In the genomic region with DNA sequence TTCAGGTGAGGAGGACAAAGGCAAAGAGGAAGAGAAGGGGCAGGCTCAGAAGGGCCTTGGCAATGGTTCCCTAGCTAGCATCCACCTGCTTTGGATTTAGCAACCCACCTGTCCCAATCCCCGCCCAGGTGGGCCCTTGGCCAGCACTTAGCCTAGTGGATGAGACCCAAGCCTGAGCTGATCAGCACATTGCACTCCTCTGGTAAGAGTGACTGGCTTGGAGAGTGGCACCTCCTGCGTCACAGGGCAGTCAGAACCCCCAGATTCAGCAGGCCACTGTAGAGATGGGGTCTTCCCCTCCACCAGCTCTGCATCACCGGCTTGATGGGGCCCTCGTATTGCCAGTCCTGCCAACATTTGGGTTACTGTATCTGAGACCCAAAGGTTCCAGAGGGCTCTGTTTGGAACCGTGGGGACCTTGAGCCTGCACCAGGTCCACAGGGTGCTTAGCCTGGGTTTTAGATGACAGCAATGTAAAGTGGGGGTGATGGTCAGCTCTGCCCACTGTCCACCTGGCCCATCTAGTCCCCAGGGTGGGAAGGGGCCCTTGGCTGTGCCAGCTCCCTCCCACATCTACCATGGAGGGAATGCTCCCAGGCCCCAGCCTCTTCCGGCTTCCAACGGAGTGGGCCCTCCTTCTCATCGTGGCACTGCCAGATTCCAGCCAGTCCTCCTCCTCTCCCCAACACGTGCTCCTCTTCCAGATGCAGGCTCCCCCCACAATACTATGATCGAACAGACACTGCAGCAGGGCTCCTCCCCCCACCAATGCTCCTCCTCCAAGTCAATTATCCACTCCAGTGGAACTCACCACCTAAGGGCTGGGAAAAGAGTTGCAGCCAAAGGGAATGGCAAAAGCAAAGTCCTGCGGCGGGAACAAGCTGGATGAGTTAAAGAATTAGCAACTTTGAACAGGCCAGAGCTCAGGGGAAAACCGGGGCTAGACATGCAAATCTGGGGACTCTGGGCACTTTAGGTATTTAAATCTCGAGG, we compare ENCODE assay signal across 23 cellular contexts. TPM values are rescaled to one million over a fixed set of nuclear protein-coding genes. Genes with fewer than 3 reads are reported as not detected.
DNase-seq lines count a peak whose midpoint lies in the region; ATAC-seq and TF ChIP-seq lines count a peak whose summit lies in the region.
"Had no signal": no experiment of that assay in that cellular context is flagged by ENCODE, and none has a peak within 500 bp of the region (broad histone marks: within the 10 kb centered on the region; RNA-seq: fewer than 3 reads in every experiment).

No MANE protein-coding gene starts in this region.

- no peaks in the 10 kb centered on the region for H3K9me3 Mint-ChIP-seq in GM23338
- H3K9me3 Mint-ChIP-seq in osteocyte (ENCODE audit: unreplicated experiment): no peaks in the 10 kb centered on the region
- H3K9me3 Mint-ChIP-seq in effector memory CD8-positive, alpha-beta T cell: no peaks in the 10 kb centered on the region
- H3K9me3 Mint-ChIP-seq: CD8-positive, alpha-beta T cell had no signal

- H3K9me3 ChIP-seq in Panc1 (ENCODE audit: control insufficient read depth, insufficient read depth, low read depth, low read length) (no peaks in the 10 kb centered on the region), left ventricle myocardium inferior (replicated peaks) (no peaks in the 10 kb centered on the region)
- H3K9me3 ChIP-seq: BLaER1 treated with 17β-estradiol and CSF1 and Interleukin-3, amounts not matched to agents 10 nM and 100 nM had no signal

- H3K27me3 ChIP-seq in GM23338 (ENCODE audit: insufficient read depth) (peaks cover 22% of the 10 kb centered on the region), Panc1 (ENCODE audit: control insufficient read depth, insufficient read depth, low read length) (no peaks in the 10 kb centered on the region), left ventricle myocardium inferior (ENCODE audit: low read depth) (peaks cover 53% of the 10 kb centered on the region)
- H3K27me3 ChIP-seq: BLaER1 treated with 17β-estradiol and CSF1 and Interleukin-3, amounts not matched to agents 10 nM and 100 nM had no signal

- no peak overlapping the region for H3K27ac ChIP-seq in GM23338 (ENCODE audit: low read depth)
- H3K27ac ChIP-seq in Panc1 (ENCODE audit: low read length): no peak overlapping the region
- H3K27ac ChIP-seq in left ventricle myocardium inferior (replicated peaks): no peak overlapping the region
- H3K27ac ChIP-seq: 22Rv1; BLaER1 treated with 17β-estradiol and CSF1 and Interleukin-3, amounts not matched to agents 10 nM and 100 nM; HL-60; KMS-11 had no signal

- no peak overlapping the region; the same call in 1 of the 2 replicates for H3K4me3 ChIP-seq in GM23338
- no peak overlapping the region for H3K4me3 ChIP-seq in Panc1 (ENCODE audit: low read depth in 2 of 2, low read length in 2 of 2)
- no peak overlapping the region for H3K4me3 ChIP-seq in left ventricle myocardium inferior
- H3K4me3 ChIP-seq: BLaER1 treated with 17β-estradiol and CSF1 and Interleukin-3, amounts not matched to agents 10 nM and 100 nM had no signal

- H4K20me1 ChIP-seq in GM23338 (replicated peaks; ENCODE audit: insufficient read depth): peaks cover 7% of the 10 kb centered on the region
- H4K20me1 ChIP-seq: BLaER1 treated with 17β-estradiol and CSF1 and Interleukin-3, amounts not matched to agents 10 nM and 100 nM had no signal

- H2AFZ ChIP-seq in GM23338: no peak overlapping the region

- intact Hi-C loops in Panc1 (cut with micrococcal nuclease; ENCODE audit: unreplicated experiment): no loop called here
- intact Hi-C loops in left ventricle myocardium inferior (cut with micrococcal nuclease): no loop called here

- H3K4me1 ChIP-seq in GM23338 (ENCODE audit: insufficient read depth) (peaks cover 4% of the 10 kb centered on the region; the same call in 1 of the 2 replicates), Panc1 (ENCODE audit: control insufficient read depth, insufficient read depth, low read length) (no peaks in the 10 kb centered on the region), left ventricle myocardium inferior (no peaks in the 10 kb centered on the region)
- H3K4me1 ChIP-seq: BLaER1 treated with 17β-estradiol and CSF1 and Interleukin-3, amounts not matched to agents 10 nM and 100 nM had no signal

- no TSS peak for BruUV-seq in Panc1 (replicated peaks; lab: Mats Ljungman, UMichigan)

- no peak overlapping the region for H3K27ac Mint-ChIP-seq in GM23338
- no peak overlapping the region for H3K27ac Mint-ChIP-seq in osteocyte (ENCODE audit: unreplicated experiment)
- no peak overlapping the region for H3K27ac Mint-ChIP-seq in effector memory CD8-positive, alpha-beta T cell
- H3K27ac Mint-ChIP-seq: CD8-positive, alpha-beta T cell had no signal

- H3K4me3 Mint-ChIP-seq in GM23338 (no peak overlapping the region), osteocyte (ENCODE audit: unreplicated experiment) (no peak overlapping the region)
- H3K4me3 Mint-ChIP-seq in effector memory CD8-positive, alpha-beta T cell: no peak overlapping the region
- H3K4me3 Mint-ChIP-seq: CD8-positive, alpha-beta T cell had no signal

- H3K36me3 Mint-ChIP-seq in GM23338 (ENCODE audit: low read depth) (no peaks in the 10 kb centered on the region), osteocyte (ENCODE audit: unreplicated experiment) (no peaks in the 10 kb centered on the region)
- no peaks in the 10 kb centered on the region for H3K36me3 Mint-ChIP-seq in effector memory CD8-positive, alpha-beta T cell (ENCODE audit: insufficient read depth)
- H3K36me3 Mint-ChIP-seq: CD8-positive, alpha-beta T cell had no signal

- H3K4me1 Mint-ChIP-seq in GM23338 (peaks cover 7% of the 10 kb centered on the region; the same call in 2 of the 3 replicates), osteocyte (ENCODE audit: unreplicated experiment) (no peaks in the 10 kb centered on the region)
- peaks cover 0 to 2% of the 10 kb centered on the region in 2 donors for H3K4me1 Mint-ChIP-seq in effector memory CD8-positive, alpha-beta T cell (ENCODE audit: low read depth in 2 of 2)

- no peaks in the 10 kb centered on the region for H3K36me3 ChIP-seq in GM23338 (ENCODE audit: insufficient read depth)
- H3K36me3 ChIP-seq in Panc1 (ENCODE audit: control insufficient read depth, insufficient read depth, low read length): no peaks in the 10 kb centered on the region
- H3K36me3 ChIP-seq in left ventricle myocardium inferior: no peaks in the 10 kb centered on the region
- H3K36me3 ChIP-seq: BLaER1 treated with 17β-estradiol and CSF1 and Interleukin-3, amounts not matched to agents 10 nM and 100 nM had no signal

- CTCF ChIA-PET in Panc1 (lab: Charles Lee): no interaction called here

- H3K79me2 ChIP-seq in GM23338 (replicated peaks; ENCODE audit: insufficient read depth): no peaks in the 10 kb centered on the region

- H3K4me2 ChIP-seq in GM23338: no peak overlapping the region
- H3K4me2 ChIP-seq: BLaER1 treated with 17β-estradiol and CSF1 and Interleukin-3, amounts not matched to agents 10 nM and 100 nM; KMS-11 had no signal

- no peaks in the 10 kb centered on the region for H3K9me2 ChIP-seq in GM23338 (ENCODE audit: insufficient read depth)

- H3K27me3 Mint-ChIP-seq in GM23338 (ENCODE audit: insufficient read depth, low read depth, poor library complexity): peaks cover 28% of the 10 kb centered on the region
- peaks cover 31% of the 10 kb centered on the region for H3K27me3 Mint-ChIP-seq in osteocyte (ENCODE audit: unreplicated experiment)
- peaks cover 29 to 50% of the 10 kb centered on the region in 2 donors for H3K27me3 Mint-ChIP-seq in effector memory CD8-positive, alpha-beta T cell

- TF ChIP-seq CTCF in GM23338 (conservative IDR thresholded peaks at IDR 0.05; ENCODE audit: low read depth in 2 of 2) (no peak), Panc1 (IDR thresholded peaks at IDR 0.05) (no peak), osteocyte (IDR thresholded peaks at IDR 0.05) (no peak), left ventricle myocardium inferior (IDR thresholded peaks at IDR 0.05; ENCODE audit: borderline replicate concordance) (no peak)

- H3F3A ChIP-seq in GM23338 (replicated peaks; ENCODE audit: low read depth): no peaks in the 10 kb centered on the region; the same call in 1 of the 2 replicates

- ATAC-seq in GM23338: peak; percentile 9; the same call in 2 of the 3 replicates
- 0 out of 2 replicates have a peak, but pooled peaks have one; percentile 27 for ATAC-seq in Panc1
- no peak for ATAC-seq in effector memory CD8-positive, alpha-beta T cell (replicated peaks)
- ATAC-seq in HG02610 (IDR thresholded peaks at IDR 0.05; ENCODE audit: unreplicated experiment): no peak
- ATAC-seq: CD8-positive, alpha-beta T cell had no signal

- POLR2A ChIA-PET in Panc1 (lab: Charles Lee): no interaction called here

- in situ Hi-C loops in Panc1 (cut with HindIII; ENCODE audit: low pct_unique_long_range_greater_than_20kb, low sequenced_read_pairs): no loop called here

- DNase-seq in DMS 273 (lab: John Stamatoyannopoulos, UW; ENCODE audit: unreplicated experiment) (peak; percentile 25), DMS 273 treated with DMSO at 0.1 percent for 48 hours (lab: John Stamatoyannopoulos, UW) (no peak), GM23338 (ENCODE audit: low spot score) (peak; percentile 40), Panc1 (ENCODE audit: low read depth, low spot score) (no peak), osteocyte (ENCODE audit: extremely low spot score, unreplicated experiment) (peak; percentile 72), left ventricle myocardium inferior (no peak)
- DNase-seq in effector memory CD8-positive, alpha-beta T cell: no peak
- DNase-seq: CD8-positive, alpha-beta T cell; EL; GF-D8; NCI-H1092 treated with DMSO at 0.1 percent for 48 hours; NCI-H1436 treated with DMSO at 0.1 percent for 48 hours; NCI-H1930; NCI-H446; NCI-H526; Right ventricle myocardium superior had no signal

TF ChIP-seq in GM23338, 12 proteins besides CTCF, POLR2A, EP300 and RAD21 (continues in another document):
- TF ChIP-seq POLR2AphosphoS5 (IDR thresholded peaks at IDR 0.05; ENCODE audit: low read depth): no peak
- TF ChIP-seq EZH2 (IDR thresholded peaks at IDR 0.05; ENCODE audit: low read depth, unreplicated experiment): no peak
- no peak for TF ChIP-seq ZNF114 (CRISPR knock-in tag; IDR thresholded peaks at IDR 0.05)
- TF ChIP-seq ZNF331 (CRISPR knock-in tag; IDR thresholded peaks at IDR 0.05; ENCODE audit: low read depth): no peak

RNA-seq across cellular contexts. Expression of a gene that starts 45.7 kb away (rescaled TPM):
- 11.1 and 11.5 TPM in 2 replicates for total RNA-seq in GM23338 (2014; rRNA removed; shearing (Covaris generic))
- 2.3 and 4.2 TPM in 2 replicates for polyA plus RNA-seq in GM23338 (2016; fragmentation: Nextera tagmentation; extraction: Ambion mirVana)
- total RNA-seq in Panc1 (2021; ENCODE audit: unreplicated experiment): not detected
- polyA plus RNA-seq in Panc1 (2012; ENCODE audit: insufficient read length): not detected
- total RNA-seq in osteocyte: not detected in 2 replicates
- not detected for total RNA-seq in left ventricle myocardium inferior
- total RNA-seq: CD8-positive, alpha-beta T cell; HT-29; Right ventricle myocardium superior; RPMI7951 had no signal

Comparison
In these comparisons a context has a peak if more than half of its experiments do, and no peak if none do; other contexts are left out.
1. DNase-seq: peak in DMS 273 (single experiment), GM23338 (single experiment) and osteocyte (single experiment); none in DMS 273 treated with DMSO at 0.1 percent for 48 hours (single experiment), Panc1 (single experiment), left ventricle myocardium inferior (single experiment) and effector memory CD8-positive, alpha-beta T cell (0 of 3).
2. ATAC-seq: peak in GM23338 (single experiment) and Panc1 (single experiment); none in effector memory CD8-positive, alpha-beta T cell (single experiment) and HG02610 (single experiment).
3. RNA of a gene that starts 45.7 kb away (total RNA-seq): 11.1 to 11.5 TPM in GM23338; not detected in Panc1 (single experiment), not detected in osteocyte and not detected in left ventricle myocardium inferior (single experiment); every median in the first group is over 10 times any median in the second.